In genomic region chr20:32333988-32334885, GRCh38 we compare ENCODE assay signal across 9 cellular contexts. TPM values are rescaled to one million over a fixed set of nuclear protein-coding genes. Genes with fewer than 3 reads are reported as not detected.
DNase-seq lines count a peak whose midpoint lies in the region; ATAC-seq and TF ChIP-seq lines count a peak whose summit lies in the region.
"Had no signal": no experiment of that assay in that cellular context is flagged by ENCODE, and none has a peak within 500 bp of the region (broad histone marks: within the 10 kb centered on the region; RNA-seq: fewer than 3 reads in every experiment).

No MANE protein-coding gene starts in this region.

- 77% methylated on average over 13 of the region's 13 CpGs for WGBS in esophagus muscularis mucosa

- ATAC-seq in GM21423 (IDR thresholded peaks at IDR 0.05; ENCODE audit: unreplicated experiment), result no peak

- no peak for TF ChIP-seq POLR2A in esophagus muscularis mucosa (IDR thresholded peaks at IDR 0.05; ENCODE audit: low read depth)

- peaks cover 16 to 50% (median 38%) of the 10 kb centered on the region in 4 donors for H3K36me3 ChIP-seq in esophagus muscularis mucosa

- TF ChIP-seq EP300 in esophagus muscularis mucosa (IDR thresholded peaks at IDR 0.05), result no peak

- DNase-seq in activated CD4-positive, alpha-beta T cell treated with anti-CD3 and anti-CD28 coated beads for 24 hours (ENCODE audit: low read depth in 2 of 2), result peak; percentile 25 to 27
- no peak for DNase-seq in activated CD4-positive, alpha-beta T cell treated with anti-CD3 and anti-CD28 coated beads for 1 hour
- DNase-seq in activated CD4-positive, alpha-beta T cell treated with anti-CD3 and anti-CD28 coated beads, Interleukin-2, amount 50 U/mL, for 1 hour, result peak; percentile 41
- DNase-seq in esophagus muscularis mucosa (ENCODE audit: extremely low spot score) (no peak), midbrain (lab: John Stamatoyannopoulos, UW) (no peak), SIG-M5 (lab: John Stamatoyannopoulos, UW) (no peak)
- peak; percentile 19 to 32 for DNase-seq in stimulated activated CD4-positive, alpha-beta T cell treated with anti-CD3 and anti-CD28 coated beads, Interleukin-15, amount 100 ng/mL, for 1 hour (ENCODE audit: low read depth in 1 of 2, low spot score in 1 of 2)

- H3K4me3 ChIP-seq in esophagus muscularis mucosa, result no peak overlapping the region

- no peaks in the 10 kb centered on the region for H3K27me3 ChIP-seq in esophagus muscularis mucosa

- intact Hi-C loops in esophagus muscularis mucosa (cut with DNase I), result no loop called here

- no peak for TF ChIP-seq CTCF in esophagus muscularis mucosa (IDR thresholded peaks at IDR 0.05)

- H3K9me3 ChIP-seq in esophagus muscularis mucosa, result no peaks in the 10 kb centered on the region

- peak overlapping the region in 3 of 4 donors; percentile 5 to 20 (median 6) for H3K27ac ChIP-seq in esophagus muscularis mucosa (replicated peaks in 1 of 4)
- H3K27ac ChIP-seq: 22Rv1 had no signal

- H3K4me1 ChIP-seq in esophagus muscularis mucosa, result peaks cover 0 to 18% (median 0%) of the 10 kb centered on the region in 4 donors

RNA-seq across cellular contexts. Expression of gene ASXL1, which starts 23.9 kb away (rescaled TPM):
- 10 to 100 TPM; 56.5 to 66.7 (median 61.8) TPM for total RNA-seq in esophagus muscularis mucosa

RNA-seq across cellular contexts. Expression of gene KIF3B, which starts 56.8 kb away (rescaled TPM):
- total RNA-seq in esophagus muscularis mucosa, result 10 to 100 TPM; 20.7 to 28.3 (median 23.5) TPM

Comparison
In these comparisons a context has a peak if more than half of its experiments do, and no peak if none do; other contexts are left out.
1. DNase-seq: peak in activated CD4-positive, alpha-beta T cell treated with anti-CD3 and anti-CD28 coated beads for 24 hours (2 of 2), activated CD4-positive, alpha-beta T cell treated with anti-CD3 and anti-CD28 coated beads, Interleukin-2, amount 50 U/mL, for 1 hour (single experiment) and stimulated activated CD4-positive, alpha-beta T cell treated with anti-CD3 and anti-CD28 coated beads, Interleukin-15, amount 100 ng/mL, for 1 hour (2 of 2); none in activated CD4-positive, alpha-beta T cell treated with anti-CD3 and anti-CD28 coated beads for 1 hour (single experiment), esophagus muscularis mucosa (single experiment), midbrain (single experiment) and SIG-M5 (single experiment).